ENCODE assay signal across 25 cellular contexts in the genomic region with DNA sequence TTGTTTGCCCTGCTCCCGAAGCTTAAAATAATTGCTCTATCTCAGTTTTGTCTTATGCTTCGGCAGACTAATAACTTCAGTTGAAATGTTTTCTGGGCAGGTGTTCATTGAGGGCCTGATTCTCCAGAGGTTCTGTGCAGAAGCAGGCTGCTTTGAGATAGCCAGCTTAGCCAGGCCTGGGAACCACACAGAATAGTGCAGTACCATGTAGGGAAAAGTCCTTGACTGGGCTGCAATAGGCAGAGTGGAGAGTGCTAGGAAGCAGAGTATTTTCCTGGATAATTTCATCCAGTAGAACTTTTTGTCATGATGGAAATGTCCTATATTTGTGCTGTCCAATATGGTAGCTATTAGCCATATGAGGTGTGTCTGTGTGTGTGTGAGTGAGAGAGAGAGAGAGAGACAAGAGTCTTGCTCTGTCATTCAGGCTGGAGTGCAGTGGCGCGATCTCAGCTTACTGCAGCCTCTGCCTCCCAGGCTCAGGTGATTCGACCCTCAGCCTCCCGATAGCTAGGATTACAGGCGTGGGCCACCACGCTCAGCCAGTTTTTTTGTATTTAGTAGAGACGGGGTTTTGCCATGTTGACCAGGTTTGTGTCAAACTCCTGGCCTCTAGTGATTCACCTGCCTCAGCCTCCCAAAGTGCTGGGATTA. TPM values are rescaled to one million over a fixed set of nuclear protein-coding genes. Genes with fewer than 3 reads are reported as not detected.
DNase-seq lines count a peak whose midpoint lies in the region; ATAC-seq and TF ChIP-seq lines count a peak whose summit lies in the region.
"Had no signal": no experiment of that assay in that cellular context is flagged by ENCODE, and none has a peak within 500 bp of the region (broad histone marks: within the 10 kb centered on the region; RNA-seq: fewer than 3 reads in every experiment).

No MANE protein-coding gene starts in this region.

- no peaks in the 10 kb centered on the region; the same call in 1 of the 2 replicates for H3F3A ChIP-seq in OCI-LY1 (ENCODE audit: insufficient read depth, low read length)

- no peaks in the 10 kb centered on the region for H3K27me3 ChIP-seq in CD4-positive, alpha-beta T cell (ENCODE audit: control insufficient read depth, insufficient read depth, low read length)
- H3K27me3 ChIP-seq in OCI-LY1 (ENCODE audit: insufficient read depth, low read length) = no peaks in the 10 kb centered on the region
- H3K27me3 ChIP-seq: hepatocyte, upper lobe of left lung had no signal

- peaks cover 27% of the 10 kb centered on the region for H3K36me3 Mint-ChIP-seq in activated CD4-positive, alpha-beta T cell treated with anti-CD3 and anti-CD28 coated beads, Interleukin-2, amount 10 ng/mL, durations not matched to agents 24 days and 14 days (ENCODE audit: low read depth)
- H3K36me3 Mint-ChIP-seq in activated CD4-positive, alpha-beta T cell treated with anti-CD3 and anti-CD28 coated beads for 36 hours (ENCODE audit: low read depth) = peaks cover 23% of the 10 kb centered on the region
- H3K36me3 Mint-ChIP-seq in CD4-positive, alpha-beta T cell (ENCODE audit: low read depth) = peaks cover 5% of the 10 kb centered on the region

- intact Hi-C loops in activated CD4-positive, alpha-beta T cell treated with anti-CD3 and anti-CD28 coated beads, Interleukin-2, amount 10 ng/mL, durations not matched to agents 24 days and 14 days (cut with micrococcal nuclease) = loop anchor here (5.0 kb wide), 1 partner anchor 38 kb away; no protein-coding TSS in a partner anchor
- intact Hi-C loops in activated CD4-positive, alpha-beta T cell treated with anti-CD3 and anti-CD28 coated beads for 36 hours (cut with DNase I, micrococcal nuclease) = loop anchor here (5.0 kb wide), 2 partner anchors 42 to 383 kb away; no protein-coding TSS in a partner anchor
- intact Hi-C loops in CD4-positive, alpha-beta T cell (cut with DNase I, micrococcal nuclease) = loop anchor here in 1 of 2 experiments (5.0 kb wide), 2 partner anchors 33 to 48 kb away; no protein-coding TSS in a partner anchor

- peaks cover 97% of the 10 kb centered on the region for H3K4me1 ChIP-seq in OCI-LY1 (ENCODE audit: insufficient read depth, low read length, severe bottlenecking)

- no peaks in the 10 kb centered on the region for H3K27me3 Mint-ChIP-seq in activated CD4-positive, alpha-beta T cell treated with anti-CD3 and anti-CD28 coated beads, Interleukin-2, amount 10 ng/mL, durations not matched to agents 24 days and 14 days
- H3K27me3 Mint-ChIP-seq in activated CD4-positive, alpha-beta T cell treated with anti-CD3 and anti-CD28 coated beads for 36 hours = no peaks in the 10 kb centered on the region
- no peaks in the 10 kb centered on the region for H3K27me3 Mint-ChIP-seq in CD4-positive, alpha-beta T cell
- H3K27me3 Mint-ChIP-seq: activated T-helper 17 cell treated with anti-CD3 and anti-CD28 coated beads, Interleukin-2, amount 50 U/mL, for 72 hours; central memory CD8-positive, alpha-beta T cell; naive B cell had no signal

- H3K4me3 Mint-ChIP-seq in activated CD4-positive, alpha-beta T cell treated with anti-CD3 and anti-CD28 coated beads, Interleukin-2, amount 10 ng/mL, durations not matched to agents 24 days and 14 days = no peak overlapping the region
- no peak overlapping the region for H3K4me3 Mint-ChIP-seq in activated CD4-positive, alpha-beta T cell treated with anti-CD3 and anti-CD28 coated beads for 36 hours
- H3K4me3 Mint-ChIP-seq in CD4-positive, alpha-beta T cell = peak overlapping the region; percentile 2
- H3K4me3 Mint-ChIP-seq: activated T-helper 17 cell treated with anti-CD3 and anti-CD28 coated beads, Interleukin-2, amount 50 U/mL, for 72 hours; central memory CD8-positive, alpha-beta T cell had no signal

- H3K4me2 ChIP-seq in OCI-LY1 (ENCODE audit: low read length) = peak overlapping the region; percentile 9; the same call in 1 of the 2 replicates
- H3K4me2 ChIP-seq: A549, hepatocyte had no signal

- H3K9ac ChIP-seq in OCI-LY1 (ENCODE audit: low read length) = no peak overlapping the region

- POLR2A ChIA-PET in activated CD4-positive, alpha-beta T cell treated with anti-CD3 and anti-CD28 coated beads for 36 hours (lab: Charles Lee) = no interaction called here
- POLR2A ChIA-PET in CD4-positive, alpha-beta T cell (lab: Charles Lee) = interaction anchor here (0.7 to 1.3 kb wide), 2 partner anchors 9 to 15 kb away, joined by 3 read pairs; partner anchors contain the start of gene TOP1

- H3K36me3 ChIP-seq in OCI-LY1 (ENCODE audit: insufficient read depth, low read length) = peaks cover 36% of the 10 kb centered on the region
- H3K36me3 ChIP-seq: upper lobe of left lung had no signal

- 0 out of 2 replicates have a peak, but pooled peaks cover 2% of the 10 kb centered on the region for H4K20me1 ChIP-seq in OCI-LY1 (ENCODE audit: insufficient read depth, low read length)

- no peak for TF ChIP-seq CTCF in CD4-positive, alpha-beta T cell (IDR thresholded peaks at IDR 0.05)
- TF ChIP-seq CTCF in OCI-LY1 (IDR thresholded peaks at IDR 0.05; ENCODE audit: low read length) = no peak

- H3K9me2 ChIP-seq in OCI-LY1 (ENCODE audit: low read depth, low read length) = no peaks in the 10 kb centered on the region

- DNase-seq in activated CD4-positive, alpha-beta T cell treated with anti-CD3 and anti-CD28 coated beads, Interleukin-2, amount 10 ng/mL, durations not matched to agents 24 days and 14 days = no peak
- DNase-seq in activated CD4-positive, alpha-beta T cell treated with anti-CD3 and anti-CD28 coated beads for 36 hours = no peak
- DNase-seq in CD4-positive, alpha-beta T cell = no peak
- DNase-seq in left kidney (ENCODE audit: low read depth, low spot score) (peak; percentile 59), COR-L47 (lab: John Stamatoyannopoulos, UW) (no peak), NCI-H748 (lab: John Stamatoyannopoulos, UW; ENCODE audit: unreplicated experiment) (no peak)
- DNase-seq: AML-193; dermis blood vessel endothelial cell; IMR-90; left colon; naive B cell; NCI-H1105 treated with DMSO at 0.1 percent for 48 hours; NCI-H2029; NCI-H226; NCI-H774; RPMI8226; stimulated activated CD4-positive, alpha-beta T cell treated with anti-CD3 and anti-CD28 coated beads, Interleukin-2, amount 100 ng/mL, for 48 hours; T1000 had no signal

- H3K79me2 ChIP-seq in OCI-LY1 (ENCODE audit: insufficient read depth, low read length) = peaks cover 100% of the 10 kb centered on the region

- CTCF ChIA-PET in activated CD4-positive, alpha-beta T cell treated with anti-CD3 and anti-CD28 coated beads for 36 hours (lab: Charles Lee) = interaction anchor here (2.6 to 4.4 kb wide), 2 partner anchors 11 to 51 kb away, joined by 12 to 39 read pairs; no protein-coding TSS in a partner anchor
- CTCF ChIA-PET in CD4-positive, alpha-beta T cell (lab: Charles Lee) = interaction anchor here (1.6 to 2.4 kb wide), 2 partner anchors 12 to 54 kb away, joined by 5 to 10 read pairs; no protein-coding TSS in a partner anchor

- no peak overlapping the region for H2AFZ ChIP-seq in OCI-LY1 (ENCODE audit: low read length)
- H2AFZ ChIP-seq: hepatocyte had no signal

- H3K27ac ChIP-seq in CD4-positive, alpha-beta T cell (ENCODE audit: low read depth, low read length) = no peak overlapping the region
- H3K27ac ChIP-seq in OCI-LY1 (ENCODE audit: low read depth, low read length, poor library complexity, severe bottlenecking) = no peak overlapping the region
- H3K27ac ChIP-seq: A549, hepatocyte, upper lobe of left lung had no signal

- ATAC-seq in activated CD4-positive, alpha-beta T cell treated with anti-CD3 and anti-CD28 coated beads for 36 hours = no peak
- ATAC-seq in CD4-positive, alpha-beta T cell (ENCODE audit: poor library complexity) = no peak
- no peak for ATAC-seq in HG02623 (IDR thresholded peaks at IDR 0.05; ENCODE audit: unreplicated experiment)
- ATAC-seq: A549; activated T-helper 17 cell treated with anti-CD3 and anti-CD28 coated beads, Interleukin-2, amount 50 U/mL, for 72 hours; left colon had no signal

- no peaks in the 10 kb centered on the region for H3K9me3 ChIP-seq in CD4-positive, alpha-beta T cell (ENCODE audit: control insufficient read depth, low read length)
- no peaks in the 10 kb centered on the region for H3K9me3 ChIP-seq in OCI-LY1 (ENCODE audit: low read length)
- H3K9me3 ChIP-seq: A549, upper lobe of left lung had no signal

- H3K4me1 Mint-ChIP-seq in activated CD4-positive, alpha-beta T cell treated with anti-CD3 and anti-CD28 coated beads, Interleukin-2, amount 10 ng/mL, durations not matched to agents 24 days and 14 days = peaks cover 77% of the 10 kb centered on the region
- peaks cover 85% of the 10 kb centered on the region for H3K4me1 Mint-ChIP-seq in activated CD4-positive, alpha-beta T cell treated with anti-CD3 and anti-CD28 coated beads for 36 hours
- H3K4me1 Mint-ChIP-seq in CD4-positive, alpha-beta T cell (ENCODE audit: low read depth) = peaks cover 95% of the 10 kb centered on the region

- no peaks in the 10 kb centered on the region for H3K9me3 Mint-ChIP-seq in activated CD4-positive, alpha-beta T cell treated with anti-CD3 and anti-CD28 coated beads, Interleukin-2, amount 10 ng/mL, durations not matched to agents 24 days and 14 days
- no peaks in the 10 kb centered on the region for H3K9me3 Mint-ChIP-seq in activated CD4-positive, alpha-beta T cell treated with anti-CD3 and anti-CD28 coated beads for 36 hours (ENCODE audit: low read depth)
- H3K9me3 Mint-ChIP-seq in CD4-positive, alpha-beta T cell = no peaks in the 10 kb centered on the region
- H3K9me3 Mint-ChIP-seq: activated T-helper 17 cell treated with anti-CD3 and anti-CD28 coated beads, Interleukin-2, amount 50 U/mL, for 72 hours; central memory CD8-positive, alpha-beta T cell; naive B cell had no signal

- H3K4me3 ChIP-seq in OCI-LY1 (ENCODE audit: low read depth, low read length, poor library complexity, severe bottlenecking) = no peak overlapping the region
- H3K4me3 ChIP-seq: A549, hepatocyte, upper lobe of left lung had no signal

- peak overlapping the region; percentile 49 for H3K27ac Mint-ChIP-seq in activated CD4-positive, alpha-beta T cell treated with anti-CD3 and anti-CD28 coated beads, Interleukin-2, amount 10 ng/mL, durations not matched to agents 24 days and 14 days
- H3K27ac Mint-ChIP-seq in activated CD4-positive, alpha-beta T cell treated with anti-CD3 and anti-CD28 coated beads for 36 hours = no peak overlapping the region
- no peak overlapping the region for H3K27ac Mint-ChIP-seq in CD4-positive, alpha-beta T cell
- H3K27ac Mint-ChIP-seq: activated T-helper 17 cell treated with anti-CD3 and anti-CD28 coated beads, Interleukin-2, amount 50 U/mL, for 72 hours had no signal

RNA-seq across cellular contexts. Expression of gene TOP1, which starts 15.9 kb away (rescaled TPM):
- total RNA-seq in activated CD4-positive, alpha-beta T cell treated with anti-CD3 and anti-CD28 coated beads, Interleukin-2, amount 10 ng/mL, durations not matched to agents 24 days and 14 days = 117 TPM in 2 replicates
- 100 to 1,000 TPM; 111 to 124 TPM for total RNA-seq in activated CD4-positive, alpha-beta T cell treated with anti-CD3 and anti-CD28 coated beads for 36 hours
- 10 to 100 TPM; 37.6 to 41.7 TPM for total RNA-seq in CD4-positive, alpha-beta T cell
